Comparison of ENCODE assay signal across 18 cellular contexts in the genomic region with DNA sequence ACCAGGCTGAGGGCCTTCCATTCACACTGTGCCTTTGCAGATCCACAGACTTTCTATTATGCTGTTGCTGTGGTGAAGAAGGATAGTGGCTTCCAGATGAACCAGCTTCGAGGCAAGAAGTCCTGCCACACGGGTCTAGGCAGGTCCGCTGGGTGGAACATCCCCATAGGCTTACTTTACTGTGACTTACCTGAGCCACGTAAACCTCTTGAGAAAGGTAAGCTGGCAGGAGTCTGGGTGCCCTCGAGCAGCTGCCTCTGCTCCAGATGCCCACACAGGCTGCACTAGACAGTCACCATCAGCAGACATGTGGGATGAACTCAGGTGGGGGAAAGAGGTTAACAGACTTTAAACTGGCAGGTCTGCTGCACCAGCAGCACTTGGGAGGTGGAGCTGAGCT. TPM values are rescaled to one million over a fixed set of nuclear protein-coding genes. Genes with fewer than 3 reads are reported as not detected.
DNase-seq lines count a peak whose midpoint lies in the region; ATAC-seq, FAIRE-seq and TF ChIP-seq lines count a peak whose summit lies in the region.
"Had no signal": no experiment of that assay in that cellular context is flagged by ENCODE, and none has a peak within 500 bp of the region (broad histone marks: within the 10 kb centered on the region; RNA-seq: fewer than 3 reads in every experiment).

No MANE protein-coding gene starts in this region.

- in situ Hi-C loops in HepG2 (cut with HindIII; ENCODE audit: extremely low pct_ligation_motif_present, low pct_unique_long_range_greater_than_20kb), result no loop called here

- H2AFZ ChIP-seq in HepG2 (ENCODE audit: low read length), result no peak overlapping the region

- TF ChIP-seq EP300 in HepG2 (IDR thresholded peaks at IDR 0.05; ENCODE audit: low read depth in 2 of 2, low read length in 2 of 2) (no peak), HepG2 (CRISPR knock-in tag; IDR thresholded peaks at IDR 0.05; ENCODE audit: borderline replicate concordance) (no peak), esophagus muscularis mucosa (IDR thresholded peaks at IDR 0.05) (no peak)

- no peak overlapping the region for H3K9ac ChIP-seq in HepG2 (ENCODE audit: insufficient read depth, low read depth, low read length)
- H3K9ac ChIP-seq: BLaER1 treated with 17β-estradiol and CSF1 and Interleukin-3, amounts not matched to agents 10 nM and 100 nM had no signal

- H3K4me3 ChIP-seq in HepG2 (replicated peaks in 1 of 3; ENCODE audit: insufficient read depth in 1 of 3, low read depth in 2 of 3, low read length in 3 of 3) (no peak overlapping the region), right lobe of liver (no peak overlapping the region), esophagus muscularis mucosa (no peak overlapping the region), spleen (no peak overlapping the region)
- H3K4me3 ChIP-seq: BLaER1 treated with 17β-estradiol and CSF1 and Interleukin-3, amounts not matched to agents 10 nM and 100 nM; GM12878 had no signal

- H3K9me3 ChIP-seq in HepG2 (ENCODE audit: low read length) (no peaks in the 10 kb centered on the region), right lobe of liver (no peaks in the 10 kb centered on the region), esophagus muscularis mucosa (no peaks in the 10 kb centered on the region), spleen (no peaks in the 10 kb centered on the region)
- H3K9me3 ChIP-seq: BLaER1 treated with 17β-estradiol and CSF1 and Interleukin-3, amounts not matched to agents 10 nM and 100 nM had no signal

- TF ChIP-seq POLR2A in HepG2 (IDR thresholded peaks at IDR 0.05; ENCODE audit: insufficient read depth in 1 of 2, low read depth in 2 of 2, low read length in 2 of 2), result peak in 1 of 2 experiments; percentile 33; a peak in 1 of 4 replicates
- TF ChIP-seq POLR2A in right lobe of liver (IDR thresholded peaks at IDR 0.05), result no peak
- TF ChIP-seq POLR2A in esophagus muscularis mucosa (IDR thresholded peaks at IDR 0.05; ENCODE audit: low read depth), result no peak
- TF ChIP-seq POLR2A in spleen (IDR thresholded peaks at IDR 0.05), result no peak

- H3K4me1 ChIP-seq in HepG2 (ENCODE audit: insufficient read depth, low read length) (peaks cover 61% of the 10 kb centered on the region), right lobe of liver (peaks cover 0 to 15% (median 7%) of the 10 kb centered on the region in 4 donors), esophagus muscularis mucosa (peaks cover 0 to 6% (median 0%) of the 10 kb centered on the region in 4 donors), spleen (no peaks in the 10 kb centered on the region)
- H3K4me1 ChIP-seq: BLaER1 treated with 17β-estradiol and CSF1 and Interleukin-3, amounts not matched to agents 10 nM and 100 nM had no signal

- no peak overlapping the region for H3K4me2 ChIP-seq in HepG2 (ENCODE audit: low read depth, low read length)
- H3K4me2 ChIP-seq: BLaER1 treated with 17β-estradiol and CSF1 and Interleukin-3, amounts not matched to agents 10 nM and 100 nM had no signal

- H3K79me2 ChIP-seq in HepG2 (ENCODE audit: insufficient read depth, low read length), result peaks cover 35% of the 10 kb centered on the region

- 98% methylated on average over 5 of the region's 5 CpGs for WGBS in HepG2 (ENCODE audit: low lambda C conversion rate)
- 64% methylated on average over 2 of the region's 5 CpGs for WGBS in right lobe of liver (ENCODE audit: insufficient coverage, low coverage, low lambda C conversion rate, missing lambda C conversion rate)
- 93% methylated on average over 5 of the region's 5 CpGs for WGBS in esophagus muscularis mucosa
- WGBS in spleen, 5 donors, result 86 to 98% (median 93%) methylated on average over 5 of the region's 5 CpGs

- peaks cover 89% of the 10 kb centered on the region for H4K20me1 ChIP-seq in HepG2 (ENCODE audit: insufficient read depth, low read length)
- H4K20me1 ChIP-seq: BLaER1 treated with 17β-estradiol and CSF1 and Interleukin-3, amounts not matched to agents 10 nM and 100 nM had no signal

- H3K27me3 ChIP-seq in HepG2 (ENCODE audit: control insufficient read depth in 1 of 2, insufficient read depth in 2 of 2, low read length in 2 of 2), result no peaks in the 10 kb centered on the region
- H3K27me3 ChIP-seq in right lobe of liver, result no peaks in the 10 kb centered on the region
- H3K27me3 ChIP-seq in esophagus muscularis mucosa, result no peaks in the 10 kb centered on the region
- H3K27me3 ChIP-seq in spleen (replicated peaks in 1 of 7), result peaks cover 0 to 8% (median 0%) of the 10 kb centered on the region in 7 donors
- H3K27me3 ChIP-seq: BLaER1 treated with 17β-estradiol and CSF1 and Interleukin-3, amounts not matched to agents 10 nM and 100 nM had no signal

- H3K27ac ChIP-seq in HepG2 (ENCODE audit: extremely low read length, insufficient read depth, low read length) (no peak overlapping the region), right lobe of liver (no peak overlapping the region), esophagus muscularis mucosa (replicated peaks in 1 of 4) (no peak overlapping the region), spleen (no peak overlapping the region)
- H3K27ac ChIP-seq: BLaER1 treated with 17β-estradiol and CSF1 and Interleukin-3, amounts not matched to agents 10 nM and 100 nM had no signal

- TF ChIP-seq RAD21 in HepG2 (CRISPR knock-in tag; IDR thresholded peaks at IDR 0.05), result no peak

- ATAC-seq in HepG2 (no peak), right lobe of liver (no peak), HG03196 (IDR thresholded peaks at IDR 0.05; ENCODE audit: unreplicated experiment) (no peak)
- ATAC-seq: GM12878 had no signal

- H3K36me3 ChIP-seq in HepG2 (replicated peaks in 1 of 2; ENCODE audit: control insufficient read depth in 1 of 2, insufficient read depth in 2 of 2, low read length in 2 of 2) (peaks cover 54 to 86% of the 10 kb centered on the region in 2 experiments), right lobe of liver (peaks cover 0 to 94% (median 39%) of the 10 kb centered on the region in 4 donors), esophagus muscularis mucosa (no peaks in the 10 kb centered on the region), spleen (no peaks in the 10 kb centered on the region)
- H3K36me3 ChIP-seq: BLaER1 treated with 17β-estradiol and CSF1 and Interleukin-3, amounts not matched to agents 10 nM and 100 nM had no signal

- CTCF ChIA-PET in HepG2 (lab: Yijun Ruan, JAX; ENCODE audit: low intra/inter-chr PET ratio, low total read pairs), result no interaction called here

- BruUV-seq in HepG2 (replicated peaks; lab: Mats Ljungman, UMichigan), result no TSS peak

- TF ChIP-seq CTCF in HepG2 (CRISPR knock-in tag; IDR thresholded peaks at IDR 0.05) (no peak), right lobe of liver (IDR thresholded peaks at IDR 0.05) (no peak), esophagus muscularis mucosa (IDR thresholded peaks at IDR 0.05) (no peak), spleen (IDR thresholded peaks at IDR 0.05 in 8 of 11, conservative IDR thresholded peaks at IDR 0.05 in 3 of 11) (no peak)

- intact Hi-C loops in HepG2 (cut with micrococcal nuclease; ENCODE audit: unreplicated experiment) (no loop called here), right lobe of liver (cut with DNase I) (loop anchor here in 1 of 2 donors (5.0 kb wide), 1 partner anchor 92 kb away; the partner anchor contains the start of gene TOPBP1), esophagus muscularis mucosa (cut with DNase I) (no loop called here), spleen (cut with DNase I; ENCODE audit: low total_unique reads) (no loop called here)

- FAIRE-seq in HepG2 (lab: Jason Lieb, UNC), result no peak
- FAIRE-seq: GM12878, GM18507 had no signal

- DNase-seq in HepG2 (ENCODE audit: low spot score) (no peak), right lobe of liver (no peak), esophagus muscularis mucosa (ENCODE audit: extremely low spot score) (peak; percentile 70), spleen (peak; percentile 35), D341Med (ENCODE audit: low spot score) (no peak), NCI-H187 treated with DMSO at 0.1 percent for 48 hours (lab: John Stamatoyannopoulos, UW) (no peak)
- DNase-seq: ACHN; Calu3; CD4-positive, alpha-beta T cell; DMS79; GOT3; H9 had no signal

- POLR2A ChIA-PET in HepG2 (lab: Yijun Ruan, JAX), result interaction anchor here (1.1 to 2.9 kb wide), 6 partner anchors 8 to 92 kb away, joined by 3 to 11 read pairs (median 5); partner anchors contain the start of genes TF and TOPBP1

RNA-seq across cellular contexts. Expression of gene TF, which starts 8.3 kb away (rescaled TPM):
- total RNA-seq in HepG2 (2016; rRNA removed; fragmentation: Illumina TruSeq; extraction: Trizol), result 4,983 and 10,074 TPM in 2 replicates
- total RNA-seq in HepG2 (2016; cell fraction: cytosol; rRNA removed; fragmentation: Illumina TruSeq; extraction: Trizol; ENCODE audit: low read depth), result 443 and 484 TPM in 2 replicates
- total RNA-seq in HepG2 (2016; cell fraction: insoluble cytoplasmic fraction; rRNA removed; fragmentation: Illumina TruSeq; extraction: Trizol), result 4,851 and 10,104 TPM in 2 replicates
- 957 and 1,048 TPM in 2 replicates for total RNA-seq in HepG2 (2016; cell fraction: membrane; rRNA removed; fragmentation: Illumina TruSeq; extraction: Trizol)
- 7,106 and 8,454 TPM in 2 replicates for total RNA-seq in HepG2 (2016; cell fraction: nucleus; rRNA removed; fragmentation: Illumina TruSeq; extraction: Trizol)
- polyA plus RNA-seq in HepG2 (2011; rRNA removed), result 11,821 and 17,414 TPM in 2 replicates
- 11,091 and 16,564 TPM in 2 replicates for polyA plus RNA-seq in HepG2 (2011; cell fraction: cytosol; rRNA removed)
- 7,213 and 10,181 TPM in 2 replicates for polyA plus RNA-seq in HepG2 (2011; cell fraction: nucleus; rRNA removed)
- 17,461 and 22,113 TPM in 2 replicates for polyA plus RNA-seq in HepG2 (2012)
- polyA plus RNA-seq in HepG2 (2016; cell fraction: cytosol; fragmentation: Illumina TruSeq; extraction: Trizol; ENCODE audit: low read depth), result 537 and 560 TPM in 2 replicates
- polyA plus RNA-seq in HepG2 (2016; cell fraction: insoluble cytoplasmic fraction; fragmentation: Illumina TruSeq; extraction: Trizol; ENCODE audit: low read depth), result 3,671 and 3,676 TPM in 2 replicates
- 614 and 667 TPM in 2 replicates for polyA plus RNA-seq in HepG2 (2016; cell fraction: membrane; fragmentation: Illumina TruSeq; extraction: Trizol; ENCODE audit: low read depth)
- polyA plus RNA-seq in HepG2 (2016; cell fraction: nucleus; fragmentation: Illumina TruSeq; extraction: Trizol; ENCODE audit: insufficient read depth, low read depth), result 7,882 and 8,251 TPM in 2 replicates
- polyA minus RNA-seq in HepG2 (2011; rRNA and poly(A)+ RNA removed; ENCODE audit: low replicate concordance), result 3.7 and 10,022 TPM in 2 replicates
- polyA minus RNA-seq in HepG2 (2011; cell fraction: cytosol; rRNA and poly(A)+ RNA removed), result 4,700 and 8,142 TPM in 2 replicates
- 3,076 and 4,905 TPM in 2 replicates for polyA minus RNA-seq in HepG2 (2011; cell fraction: nucleus; rRNA and poly(A)+ RNA removed)
- total RNA-seq in right lobe of liver, result over 10,000 TPM in 4 of 6 experiments, 1,000 to 10,000 TPM in 2; 2,871 to 25,349 (median 17,684) TPM
- total RNA-seq in esophagus muscularis mucosa, result 1 to 10 TPM in 1 of 4 donors, under 1 TPM in 3; under 0.01 to 3.1 (median 0.28) TPM
- total RNA-seq in spleen, result 1 to 10 TPM; 1.7 to 9.8 (median 3.4) TPM
- 10 to 100 TPM in 2 of 3 donors, 1 to 10 TPM in 1; 2.3 to 81.8 (median 15.5) TPM for polyA plus RNA-seq in spleen
- total RNA-seq: G401 had no signal
- polyA plus RNA-seq: IgD-negative memory B cell had no signal

RNA-seq across cellular contexts. Expression of gene SRPRB, which starts 51.2 kb away (rescaled TPM):
- total RNA-seq in HepG2 (2016; rRNA removed; fragmentation: Illumina TruSeq; extraction: Trizol) (60.7 and 111 TPM in 2 replicates), right lobe of liver (10 to 100 TPM; 48.1 to 78.5 (median 56.4) TPM), esophagus muscularis mucosa (10 to 100 TPM; 11.2 to 28.2 (median 18.5) TPM), spleen (10 to 100 TPM; 22.3 to 38.5 (median 28.1) TPM)
- 13.8 TPM in 2 replicates for total RNA-seq in HepG2 (2016; cell fraction: cytosol; rRNA removed; fragmentation: Illumina TruSeq; extraction: Trizol; ENCODE audit: low read depth)
- 69.0 and 109 TPM in 2 replicates for total RNA-seq in HepG2 (2016; cell fraction: insoluble cytoplasmic fraction; rRNA removed; fragmentation: Illumina TruSeq; extraction: Trizol)
- 24.3 and 25.9 TPM in 2 replicates for total RNA-seq in HepG2 (2016; cell fraction: membrane; rRNA removed; fragmentation: Illumina TruSeq; extraction: Trizol)
- total RNA-seq in HepG2 (2016; cell fraction: nucleus; rRNA removed; fragmentation: Illumina TruSeq; extraction: Trizol), result 90.1 and 90.9 TPM in 2 replicates
- polyA plus RNA-seq in HepG2 (2011; rRNA removed) (41.0 and 41.5 TPM in 2 replicates), spleen (10 to 100 TPM; 11.5 to 18.7 (median 17.8) TPM)
- 39.0 and 39.5 TPM in 2 replicates for polyA plus RNA-seq in HepG2 (2011; cell fraction: cytosol; rRNA removed)
- polyA plus RNA-seq in HepG2 (2011; cell fraction: nucleus; rRNA removed), result 22.7 and 31.2 TPM in 2 replicates
- polyA plus RNA-seq in HepG2 (2012), result 41.6 and 50.2 TPM in 2 replicates
- 13.4 and 13.9 TPM in 2 replicates for polyA plus RNA-seq in HepG2 (2016; cell fraction: cytosol; fragmentation: Illumina TruSeq; extraction: Trizol; ENCODE audit: low read depth)
- 53.6 and 54.8 TPM in 2 replicates for polyA plus RNA-seq in HepG2 (2016; cell fraction: insoluble cytoplasmic fraction; fragmentation: Illumina TruSeq; extraction: Trizol; ENCODE audit: low read depth)
- polyA plus RNA-seq in HepG2 (2016; cell fraction: membrane; fragmentation: Illumina TruSeq; extraction: Trizol; ENCODE audit: low read depth), result 13.7 and 13.9 TPM in 2 replicates
- polyA plus RNA-seq in HepG2 (2016; cell fraction: nucleus; fragmentation: Illumina TruSeq; extraction: Trizol; ENCODE audit: insufficient read depth, low read depth), result 105 and 106 TPM in 2 replicates
- 50.3 and 91.3 TPM in 2 replicates for polyA minus RNA-seq in HepG2 (2011; rRNA and poly(A)+ RNA removed; ENCODE audit: low replicate concordance)
- 52.6 and 69.3 TPM in 2 replicates for polyA minus RNA-seq in HepG2 (2011; cell fraction: cytosol; rRNA and poly(A)+ RNA removed)
- polyA minus RNA-seq in HepG2 (2011; cell fraction: nucleus; rRNA and poly(A)+ RNA removed), result 42.2 and 44.8 TPM in 2 replicates

Comparison
In these comparisons a context has a peak if more than half of its experiments do, and no peak if none do; other contexts are left out.
1. DNase-seq: peak in esophagus muscularis mucosa (single experiment) and spleen (single experiment); none in HepG2 (single experiment), right lobe of liver (0 of 3), D341Med (single experiment) and NCI-H187 treated with DMSO at 0.1 percent for 48 hours (single experiment).
2. RNA of gene TF, which starts 8.3 kb away (total RNA-seq): 2,871 to 25,349 TPM in right lobe of liver and 443 to 10,104 TPM in HepG2; 1.7 to 9.8 TPM in spleen and under 0.01 to 3.1 TPM in esophagus muscularis mucosa; every median in the first group is over 10 times any median in the second.